8 cellular contexts compared by ENCODE assay signal in the genomic region with DNA sequence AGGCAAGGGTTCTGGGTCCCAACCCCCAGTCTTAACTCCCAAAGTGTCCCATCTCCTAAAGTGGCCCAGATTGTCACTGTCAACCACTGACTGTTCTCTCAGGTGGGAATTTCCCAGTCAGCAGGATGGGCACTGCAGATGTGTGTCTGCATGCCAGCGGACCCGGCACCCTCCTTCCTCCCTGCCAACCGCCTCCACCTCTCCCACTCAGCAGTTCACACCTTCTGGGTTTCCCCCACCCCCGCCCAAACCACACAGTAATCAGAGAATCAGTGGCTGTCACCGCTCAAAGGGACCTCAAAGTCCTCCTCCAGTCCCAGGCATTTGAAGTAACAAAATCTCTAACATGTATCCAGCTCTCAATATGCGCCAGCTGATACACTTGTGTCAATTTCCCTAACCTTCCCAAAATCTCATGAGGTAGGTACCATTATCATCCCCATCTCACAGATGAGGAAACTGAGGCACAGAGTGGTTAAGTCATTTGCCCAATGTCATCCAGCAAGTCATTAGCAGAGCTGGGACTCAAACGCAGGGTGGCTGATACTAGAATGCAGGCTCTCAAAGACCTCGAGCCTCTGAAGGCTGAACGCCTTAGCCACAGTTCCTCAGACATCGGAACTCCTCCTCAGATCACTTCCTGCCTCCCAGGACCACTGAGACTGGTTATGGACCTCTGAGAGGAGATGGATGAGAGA. TPM values are rescaled to one million over a fixed set of nuclear protein-coding genes. Genes with fewer than 3 reads are reported as not detected.
A peak's percentile ranks its signal among the peaks of the same experiment; 100 is the strongest.
DNase-seq lines count a peak whose midpoint lies in the region; ATAC-seq and TF ChIP-seq lines count a peak whose summit lies in the region.

No MANE protein-coding gene starts in this region.

- H3K36me3 Mint-ChIP-seq in activated CD4-positive, alpha-beta T cell treated with anti-CD3 and anti-CD28 coated beads, Interleukin-2, amount 10 ng/mL, durations not matched to agents 24 days and 14 days (ENCODE audit: low read depth): peaks cover 65% of the 10 kb centered on the region
- H3K36me3 Mint-ChIP-seq in activated naive CD8-positive, alpha-beta T cell treated with anti-CD3 and anti-CD28 coated beads, Interleukin-2, amount 10 ng/mL, durations not matched to agents 7 days and 5 days: peaks cover 54% of the 10 kb centered on the region

- H3K9me3 Mint-ChIP-seq in activated CD4-positive, alpha-beta T cell treated with anti-CD3 and anti-CD28 coated beads, Interleukin-2, amount 10 ng/mL, durations not matched to agents 24 days and 14 days: no peaks in the 10 kb centered on the region
- no peaks in the 10 kb centered on the region for H3K9me3 Mint-ChIP-seq in activated naive CD8-positive, alpha-beta T cell treated with anti-CD3 and anti-CD28 coated beads, Interleukin-2, amount 10 ng/mL, durations not matched to agents 7 days and 5 days

- peaks cover 17% of the 10 kb centered on the region for H3K27me3 ChIP-seq in prostate gland (replicated peaks; ENCODE audit: insufficient read depth)

- peaks cover 2% of the 10 kb centered on the region for H3K27me3 Mint-ChIP-seq in activated CD4-positive, alpha-beta T cell treated with anti-CD3 and anti-CD28 coated beads, Interleukin-2, amount 10 ng/mL, durations not matched to agents 24 days and 14 days
- no peaks in the 10 kb centered on the region for H3K27me3 Mint-ChIP-seq in activated naive CD8-positive, alpha-beta T cell treated with anti-CD3 and anti-CD28 coated beads, Interleukin-2, amount 10 ng/mL, durations not matched to agents 7 days and 5 days

- intact Hi-C loops in activated CD4-positive, alpha-beta T cell treated with anti-CD3 and anti-CD28 coated beads, Interleukin-2, amount 10 ng/mL, durations not matched to agents 24 days and 14 days (cut with micrococcal nuclease): loop anchor here (1.0 to 10.0 kb wide), 6 partner anchors 30 to 310 kb away; a partner anchor contains a TSS
- intact Hi-C loops in prostate gland (cut with DNase I): no loop called here

- no peak overlapping the region for H3K4me3 ChIP-seq in prostate gland

- in situ Hi-C loops in GM13976 (cut with MboI; ENCODE audit: low sequenced_read_pairs, unreplicated experiment): no loop called here

- H3K27ac Mint-ChIP-seq in activated CD4-positive, alpha-beta T cell treated with anti-CD3 and anti-CD28 coated beads, Interleukin-2, amount 10 ng/mL, durations not matched to agents 24 days and 14 days: peak overlapping the region; percentile 87
- H3K27ac Mint-ChIP-seq in activated naive CD8-positive, alpha-beta T cell treated with anti-CD3 and anti-CD28 coated beads, Interleukin-2, amount 10 ng/mL, durations not matched to agents 7 days and 5 days: peak overlapping the region; percentile 72

- H3K36me3 ChIP-seq in prostate gland: no peaks in the 10 kb centered on the region

- H3K9me3 ChIP-seq in prostate gland: no peaks in the 10 kb centered on the region

- peak; percentile 74 for DNase-seq in GM13976 (ENCODE audit: low spot score)
- DNase-seq in activated CD4-positive, alpha-beta T cell treated with anti-CD3 and anti-CD28 coated beads, Interleukin-2, amount 10 ng/mL, durations not matched to agents 24 days and 14 days: peak; percentile 91
- peak; percentile 62 for DNase-seq in activated naive CD8-positive, alpha-beta T cell treated with anti-CD3 and anti-CD28 coated beads, Interleukin-2, amount 10 ng/mL, durations not matched to agents 7 days and 5 days
- peak; percentile 60 to 84 (median 78) for DNase-seq in stimulated activated CD4-positive, alpha-beta T cell treated with anti-CD3 and anti-CD28 coated beads, TNF-alpha, amount 100 ng/mL, for 4 hours (ENCODE audit: low read depth in 3 of 3)
- no peak for DNase-seq in prostate gland (ENCODE audit: low spot score)
- no peak for DNase-seq in DMS53 treated with DMSO at 0.1 percent for 48 hours (lab: John Stamatoyannopoulos, UW; ENCODE audit: unreplicated experiment)

- TF ChIP-seq CTCF in GM13976 (IDR thresholded peaks at IDR 0.05; ENCODE audit: borderline replicate concordance, control extremely low read depth, extremely low read depth, insufficient read depth, missing control alignments) (no peak), prostate gland (IDR thresholded peaks at IDR 0.05) (no peak)

- peak overlapping the region; percentile 96 for H3K4me3 Mint-ChIP-seq in activated CD4-positive, alpha-beta T cell treated with anti-CD3 and anti-CD28 coated beads, Interleukin-2, amount 10 ng/mL, durations not matched to agents 24 days and 14 days
- H3K4me3 Mint-ChIP-seq in activated naive CD8-positive, alpha-beta T cell treated with anti-CD3 and anti-CD28 coated beads, Interleukin-2, amount 10 ng/mL, durations not matched to agents 7 days and 5 days: peak overlapping the region; percentile 92

- peaks cover 65% of the 10 kb centered on the region for H3K4me1 Mint-ChIP-seq in activated CD4-positive, alpha-beta T cell treated with anti-CD3 and anti-CD28 coated beads, Interleukin-2, amount 10 ng/mL, durations not matched to agents 24 days and 14 days
- peaks cover 58% of the 10 kb centered on the region for H3K4me1 Mint-ChIP-seq in activated naive CD8-positive, alpha-beta T cell treated with anti-CD3 and anti-CD28 coated beads, Interleukin-2, amount 10 ng/mL, durations not matched to agents 7 days and 5 days

- H3K27ac ChIP-seq in prostate gland: no peak overlapping the region

- peak; percentile 34 for ATAC-seq in activated naive CD8-positive, alpha-beta T cell treated with anti-CD3 and anti-CD28 coated beads, Interleukin-2, amount 10 ng/mL, durations not matched to agents 7 days and 5 days (ENCODE audit: low read depth)
- ATAC-seq in HG03520 (IDR thresholded peaks at IDR 0.05; ENCODE audit: unreplicated experiment) (no peak), HG03095 (IDR thresholded peaks at IDR 0.05; ENCODE audit: unreplicated experiment) (no peak)

- TF ChIP-seq POLR2A in prostate gland (IDR thresholded peaks at IDR 0.05): no peak

- POLR2A ChIA-PET in activated naive CD8-positive, alpha-beta T cell treated with anti-CD3 and anti-CD28 coated beads, Interleukin-2, amount 10 ng/mL, durations not matched to agents 7 days and 5 days (lab: Charles Lee): interaction anchor here (0.5 to 6.4 kb wide), 9 partner anchors 27 to 1382 kb away, joined by 3 to 64 read pairs (median 5); no protein-coding TSS in a partner anchor

- no peaks in the 10 kb centered on the region for H3K4me1 ChIP-seq in prostate gland (replicated peaks)

- 42% methylated on average over 10 of the region's 10 CpGs for WGBS in prostate gland

RNA-seq across cellular contexts. Expression of a gene that starts 4.8 kb away (rescaled TPM):
- total RNA-seq in activated CD4-positive, alpha-beta T cell treated with anti-CD3 and anti-CD28 coated beads, Interleukin-2, amount 10 ng/mL, durations not matched to agents 24 days and 14 days: 110 and 112 TPM in 2 replicates
- total RNA-seq in activated naive CD8-positive, alpha-beta T cell treated with anti-CD3 and anti-CD28 coated beads, Interleukin-2, amount 10 ng/mL, durations not matched to agents 7 days and 5 days: 100 to 1,000 TPM; 172 TPM
- 1 to 10 TPM; 2.5 to 3.4 TPM for total RNA-seq in prostate gland

Comparison
In these comparisons a context has a peak if more than half of its experiments do, and no peak if none do; other contexts are left out.
1. DNase-seq: peak in GM13976 (single experiment), activated CD4-positive, alpha-beta T cell treated with anti-CD3 and anti-CD28 coated beads, Interleukin-2, amount 10 ng/mL, durations not matched to agents 24 days and 14 days (single experiment), activated naive CD8-positive, alpha-beta T cell treated with anti-CD3 and anti-CD28 coated beads, Interleukin-2, amount 10 ng/mL, durations not matched to agents 7 days and 5 days (single experiment) and stimulated activated CD4-positive, alpha-beta T cell treated with anti-CD3 and anti-CD28 coated beads, TNF-alpha, amount 100 ng/mL, for 4 hours (3 of 3); none in prostate gland (single experiment) and DMS53 treated with DMSO at 0.1 percent for 48 hours (single experiment).
2. RNA of a gene that starts 4.8 kb away (total RNA-seq): 172 TPM in activated naive CD8-positive, alpha-beta T cell treated with anti-CD3 and anti-CD28 coated beads, Interleukin-2, amount 10 ng/mL, durations not matched to agents 7 days and 5 days and 110 to 112 TPM in activated CD4-positive, alpha-beta T cell treated with anti-CD3 and anti-CD28 coated beads, Interleukin-2, amount 10 ng/mL, durations not matched to agents 24 days and 14 days; 2.5 to 3.4 TPM in prostate gland; every median in the first group is over 10 times any median in the second.